1 cellular context compared by ENCODE assay signal in genomic region chr12:121060149-121061001, GRCh38.
TF ChIP-seq lines count a peak whose summit lies in the region.

No MANE protein-coding gene starts in this region.

TF ChIP-seq in K562, 482 proteins besides CTCF, POLR2A, EP300 and RAD21 (continued from another document and continues in another):
- TF ChIP-seq TEAD4 (IDR thresholded peaks at IDR 0.05; ENCODE audit: low read length): no peak
- TF ChIP-seq TEAD4 (CRISPR knock-in tag; IDR thresholded peaks at IDR 0.05; ENCODE audit: borderline replicate concordance): no peak
- TF ChIP-seq GABPB1 (CRISPR knock-in tag; IDR thresholded peaks at IDR 0.05): no peak
- 0 out of 2 replicates have a peak, but pooled peaks have one; percentile 33 for TF ChIP-seq NR2C1 (IDR thresholded peaks at IDR 0.05)
- TF ChIP-seq NR2C1 (tag; IDR thresholded peaks at IDR 0.05): no peak
- TF ChIP-seq POLR2H (tag; IDR thresholded peaks at IDR 0.05; ENCODE audit: low read depth): no peak
- no peak for TF ChIP-seq ZFP1 (CRISPR knock-in tag; IDR thresholded peaks at IDR 0.05)
- TF ChIP-seq KAT7 (CRISPR knock-in tag; IDR thresholded peaks at IDR 0.05; ENCODE audit: borderline replicate concordance): no peak
- TF ChIP-seq JUN (IDR thresholded peaks at IDR 0.05; ENCODE audit: borderline replicate concordance, low read depth, low read length): no peak
- no peak for TF ChIP-seq JUN (CRISPR knock-in tag; IDR thresholded peaks at IDR 0.05; ENCODE audit: borderline replicate concordance)
- TF ChIP-seq BMI1 (IDR thresholded peaks at IDR 0.05; ENCODE audit: low read length): no peak
- no peak for TF ChIP-seq ZNF695 (CRISPR knock-in tag; IDR thresholded peaks at IDR 0.05)
- TF ChIP-seq FOXA3 (CRISPR knock-in tag; conservative IDR thresholded peaks at IDR 0.05 in 1 of 2, IDR thresholded peaks at IDR 0.05 in 1 of 2): no peak
- TF ChIP-seq SIN3A (IDR thresholded peaks at IDR 0.05; ENCODE audit: borderline replicate concordance in 2 of 2, control insufficient read depth in 1 of 2, low read depth in 2 of 2, low read length in 2 of 2): no peak
- TF ChIP-seq DNMT1 (IDR thresholded peaks at IDR 0.05): no peak
- TF ChIP-seq, protein P1, sequence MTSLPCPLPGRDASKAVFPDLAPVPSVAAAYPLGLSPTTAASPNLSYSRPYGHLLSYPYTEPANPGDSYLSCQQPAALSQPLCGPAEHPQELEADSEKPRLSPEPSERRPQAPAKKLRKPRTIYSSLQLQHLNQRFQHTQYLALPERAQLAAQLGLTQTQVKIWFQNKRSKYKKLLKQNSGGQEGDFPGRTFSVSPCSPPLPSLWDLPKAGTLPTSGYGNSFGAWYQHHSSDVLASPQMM (CRISPR knock-in tag; IDR thresholded peaks at IDR 0.05): no peak
- TF ChIP-seq ZNF146 (CRISPR knock-in tag; IDR thresholded peaks at IDR 0.05; ENCODE audit: unreplicated experiment): no peak
- no peak for TF ChIP-seq NCOA6 (IDR thresholded peaks at IDR 0.05)
- TF ChIP-seq SIRT6 (IDR thresholded peaks at IDR 0.05; ENCODE audit: low read depth, low read length): no peak
- TF ChIP-seq, protein P2, sequence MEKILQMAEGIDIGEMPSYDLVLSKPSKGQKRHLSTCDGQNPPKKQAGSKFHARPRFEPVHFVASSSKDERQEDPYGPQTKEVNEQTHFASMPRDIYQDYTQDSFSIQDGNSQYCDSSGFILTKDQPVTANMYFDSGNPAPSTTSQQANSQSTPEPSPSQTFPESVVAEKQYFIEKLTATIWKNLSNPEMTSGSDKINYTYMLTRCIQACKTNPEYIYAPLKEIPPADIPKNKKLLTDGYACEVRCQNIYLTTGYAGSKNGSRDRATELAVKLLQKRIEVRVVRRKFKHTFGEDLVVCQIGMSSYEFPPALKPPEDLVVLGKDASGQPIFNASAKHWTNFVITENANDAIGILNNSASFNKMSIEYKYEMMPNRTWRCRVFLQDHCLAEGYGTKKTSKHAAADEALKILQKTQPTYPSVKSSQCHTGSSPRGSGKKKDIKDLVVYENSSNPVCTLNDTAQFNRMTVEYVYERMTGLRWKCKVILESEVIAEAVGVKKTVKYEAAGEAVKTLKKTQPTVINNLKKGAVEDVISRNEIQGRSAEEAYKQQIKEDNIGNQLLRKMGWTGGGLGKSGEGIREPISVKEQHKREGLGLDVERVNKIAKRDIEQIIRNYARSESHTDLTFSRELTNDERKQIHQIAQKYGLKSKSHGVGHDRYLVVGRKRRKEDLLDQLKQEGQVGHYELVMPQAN (IDR thresholded peaks at IDR 0.05; ENCODE audit: borderline replicate concordance): no peak
- TF ChIP-seq MECOM (CRISPR knock-in tag; IDR thresholded peaks at IDR 0.05): no peak
- no peak for TF ChIP-seq ZNF212 (CRISPR knock-in tag; IDR thresholded peaks at IDR 0.05)
- TF ChIP-seq ZNF311 (CRISPR knock-in tag; IDR thresholded peaks at IDR 0.05): no peak
- peak; percentile 46; the same call in 1 of the 2 replicates for TF ChIP-seq MAFG (tag; conservative IDR thresholded peaks at IDR 0.05)
- no peak for TF ChIP-seq SNAPC5 (CRISPR knock-in tag; IDR thresholded peaks at IDR 0.05)
- TF ChIP-seq TRIM24 (IDR thresholded peaks at IDR 0.05): no peak
- TF ChIP-seq GMEB1 (CRISPR knock-in tag; IDR thresholded peaks at IDR 0.05): no peak
- TF ChIP-seq MYBL2 (IDR thresholded peaks at IDR 0.05; ENCODE audit: low read depth): no peak
- TF ChIP-seq MYBL2 (CRISPR knock-in tag; IDR thresholded peaks at IDR 0.05; ENCODE audit: borderline replicate concordance): no peak
- no peak for TF ChIP-seq MLX (CRISPR knock-in tag; conservative IDR thresholded peaks at IDR 0.05)
- TF ChIP-seq, protein P3, sequence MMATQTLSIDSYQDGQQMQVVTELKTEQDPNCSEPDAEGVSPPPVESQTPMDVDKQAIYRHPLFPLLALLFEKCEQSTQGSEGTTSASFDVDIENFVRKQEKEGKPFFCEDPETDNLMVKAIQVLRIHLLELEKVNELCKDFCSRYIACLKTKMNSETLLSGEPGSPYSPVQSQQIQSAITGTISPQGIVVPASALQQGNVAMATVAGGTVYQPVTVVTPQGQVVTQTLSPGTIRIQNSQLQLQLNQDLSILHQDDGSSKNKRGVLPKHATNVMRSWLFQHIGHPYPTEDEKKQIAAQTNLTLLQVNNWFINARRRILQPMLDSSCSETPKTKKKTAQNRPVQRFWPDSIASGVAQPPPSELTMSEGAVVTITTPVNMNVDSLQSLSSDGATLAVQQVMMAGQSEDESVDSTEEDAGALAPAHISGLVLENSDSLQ (IDR thresholded peaks at IDR 0.05): peak; percentile 79
- no peak for TF ChIP-seq MEF2D (tag; conservative IDR thresholded peaks at IDR 0.05; ENCODE audit: low read depth)
- TF ChIP-seq POLR2G (IDR thresholded peaks at IDR 0.05; ENCODE audit: low read depth, low read length): no peak
- TF ChIP-seq, protein P4, sequence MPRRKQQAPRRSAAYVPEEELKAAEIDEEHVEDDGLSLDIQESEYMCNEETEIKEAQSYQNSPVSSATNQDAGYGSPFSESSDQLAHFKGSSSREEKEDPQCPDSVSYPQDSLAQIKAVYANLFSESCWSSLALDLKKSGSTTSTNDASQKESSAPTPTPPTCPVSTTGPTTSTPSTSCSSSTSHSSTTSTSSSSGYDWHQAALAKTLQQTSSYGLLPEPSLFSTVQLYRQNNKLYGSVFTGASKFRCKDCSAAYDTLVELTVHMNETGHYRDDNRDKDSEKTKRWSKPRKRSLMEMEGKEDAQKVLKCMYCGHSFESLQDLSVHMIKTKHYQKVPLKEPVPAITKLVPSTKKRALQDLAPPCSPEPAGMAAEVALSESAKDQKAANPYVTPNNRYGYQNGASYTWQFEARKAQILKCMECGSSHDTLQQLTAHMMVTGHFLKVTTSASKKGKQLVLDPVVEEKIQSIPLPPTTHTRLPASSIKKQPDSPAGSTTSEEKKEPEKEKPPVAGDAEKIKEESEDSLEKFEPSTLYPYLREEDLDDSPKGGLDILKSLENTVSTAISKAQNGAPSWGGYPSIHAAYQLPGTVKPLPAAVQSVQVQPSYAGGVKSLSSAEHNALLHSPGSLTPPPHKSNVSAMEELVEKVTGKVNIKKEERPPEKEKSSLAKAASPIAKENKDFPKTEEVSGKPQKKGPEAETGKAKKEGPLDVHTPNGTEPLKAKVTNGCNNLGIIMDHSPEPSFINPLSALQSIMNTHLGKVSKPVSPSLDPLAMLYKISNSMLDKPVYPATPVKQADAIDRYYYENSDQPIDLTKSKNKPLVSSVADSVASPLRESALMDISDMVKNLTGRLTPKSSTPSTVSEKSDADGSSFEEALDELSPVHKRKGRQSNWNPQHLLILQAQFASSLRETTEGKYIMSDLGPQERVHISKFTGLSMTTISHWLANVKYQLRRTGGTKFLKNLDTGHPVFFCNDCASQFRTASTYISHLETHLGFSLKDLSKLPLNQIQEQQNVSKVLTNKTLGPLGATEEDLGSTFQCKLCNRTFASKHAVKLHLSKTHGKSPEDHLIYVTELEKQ (CRISPR knock-in tag; IDR thresholded peaks at IDR 0.05): no peak
- TF ChIP-seq SRSF7 (optimal IDR thresholded peaks at IDR 0.05; ENCODE audit: low read depth, low read length): no peak
- TF ChIP-seq, protein P5, sequence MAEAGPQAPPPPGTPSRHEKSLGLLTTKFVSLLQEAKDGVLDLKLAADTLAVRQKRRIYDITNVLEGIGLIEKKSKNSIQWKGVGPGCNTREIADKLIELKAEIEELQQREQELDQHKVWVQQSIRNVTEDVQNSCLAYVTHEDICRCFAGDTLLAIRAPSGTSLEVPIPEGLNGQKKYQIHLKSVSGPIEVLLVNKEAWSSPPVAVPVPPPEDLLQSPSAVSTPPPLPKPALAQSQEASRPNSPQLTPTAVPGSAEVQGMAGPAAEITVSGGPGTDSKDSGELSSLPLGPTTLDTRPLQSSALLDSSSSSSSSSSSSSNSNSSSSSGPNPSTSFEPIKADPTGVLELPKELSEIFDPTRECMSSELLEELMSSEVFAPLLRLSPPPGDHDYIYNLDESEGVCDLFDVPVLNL (CRISPR knock-in tag; IDR thresholded peaks at IDR 0.05; ENCODE audit: low read depth): no peak
- TF ChIP-seq ZNF780A (CRISPR knock-in tag; IDR thresholded peaks at IDR 0.05): no peak
- TF ChIP-seq ELF2 (CRISPR knock-in tag; IDR thresholded peaks at IDR 0.05): no peak
- no peak for TF ChIP-seq ZNF124 (CRISPR knock-in tag; IDR thresholded peaks at IDR 0.05)
- peak in 1 of 3 experiments; percentile 12 for TF ChIP-seq YY1 (IDR thresholded peaks at IDR 0.05; ENCODE audit: borderline replicate concordance in 1 of 3, control insufficient read depth in 1 of 3, extremely low read depth in 1 of 3, insufficient read depth in 3 of 3, insufficient read length in 1 of 3, insufficient replicate concordance in 2 of 3, low read depth in 1 of 3, low read length in 2 of 3)
- TF ChIP-seq HMGN3 (IDR thresholded peaks at IDR 0.05; ENCODE audit: borderline replicate concordance, extremely low read depth, insufficient read length, low read depth, low read length): no peak
- no peak for TF ChIP-seq GTF2F1 (IDR thresholded peaks at IDR 0.05; ENCODE audit: low read depth, low read length)
- TF ChIP-seq CEBPZ (IDR thresholded peaks at IDR 0.05; ENCODE audit: borderline replicate concordance, low read depth, low read length): no peak
- TF ChIP-seq TBL1XR1 (IDR thresholded peaks at IDR 0.05; ENCODE audit: low read length in 2 of 2): no peak
- TF ChIP-seq ZBTB2 (IDR thresholded peaks at IDR 0.05): no peak
- TF ChIP-seq, protein P6, sequence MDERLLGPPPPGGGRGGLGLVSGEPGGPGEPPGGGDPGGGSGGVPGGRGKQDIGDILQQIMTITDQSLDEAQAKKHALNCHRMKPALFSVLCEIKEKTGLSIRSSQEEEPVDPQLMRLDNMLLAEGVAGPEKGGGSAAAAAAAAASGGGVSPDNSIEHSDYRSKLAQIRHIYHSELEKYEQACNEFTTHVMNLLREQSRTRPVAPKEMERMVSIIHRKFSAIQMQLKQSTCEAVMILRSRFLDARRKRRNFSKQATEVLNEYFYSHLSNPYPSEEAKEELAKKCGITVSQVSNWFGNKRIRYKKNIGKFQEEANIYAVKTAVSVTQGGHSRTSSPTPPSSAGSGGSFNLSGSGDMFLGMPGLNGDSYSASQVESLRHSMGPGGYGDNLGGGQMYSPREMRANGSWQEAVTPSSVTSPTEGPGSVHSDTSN (CRISPR knock-in tag; IDR thresholded peaks at IDR 0.05; ENCODE audit: low read depth): no peak
- TF ChIP-seq, protein P6 (tag; conservative IDR thresholded peaks at IDR 0.05; ENCODE audit: low read depth): peak; percentile 49
- no peak for TF ChIP-seq GTF2A2 (tag; IDR thresholded peaks at IDR 0.05)
